8 cellular contexts compared by ENCODE assay signal in the genomic region with DNA sequence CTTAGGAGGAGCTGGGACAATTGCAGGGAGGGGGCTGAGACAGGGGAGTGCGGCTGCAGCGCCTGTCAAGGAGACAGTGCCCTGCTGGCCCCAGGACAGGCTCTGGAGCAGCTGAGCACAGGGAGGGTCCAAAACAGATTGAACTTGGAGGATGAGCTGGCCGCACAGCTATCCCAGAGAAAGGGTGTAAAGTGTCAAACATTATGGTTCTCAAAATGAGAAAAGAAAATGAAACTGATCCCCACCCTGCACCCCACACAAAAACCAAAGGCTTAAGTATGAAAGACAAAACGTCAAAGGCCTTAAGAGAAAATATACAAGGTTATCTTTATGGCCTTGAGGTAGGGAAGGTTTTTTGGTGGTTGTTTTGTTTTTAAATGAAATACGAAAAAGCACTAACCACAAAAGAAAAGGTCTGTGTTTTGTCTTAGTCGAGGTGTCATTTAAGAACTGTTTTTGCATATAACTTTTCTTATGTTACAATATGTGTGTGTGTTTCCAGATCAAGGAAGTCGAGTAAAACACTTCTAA.
A peak's percentile ranks its signal among the peaks of the same experiment; 100 is the strongest.
DNase-seq lines count a peak whose midpoint lies in the region; ATAC-seq, FAIRE-seq and TF ChIP-seq lines count a peak whose summit lies in the region.

No MANE protein-coding gene starts in this region.

- FAIRE-seq in colon (lab: Jason Lieb, UNC): peak; percentile 24

- DNase-seq in stimulated activated CD4-positive, alpha-beta T cell treated with anti-CD3 and anti-CD28 coated beads, Interleukin-4, amount 100 ng/mL, for 24 hours: peak; percentile 57
- DNase-seq in stimulated activated CD4-positive, alpha-beta T cell treated with anti-CD3 and anti-CD28 coated beads, Interleukin-4, amount 100 ng/mL, for 4 hours: no peak
- DNase-seq in gastrocnemius medialis (peak in 1 of 2 donors; percentile 37), NOMO-1 treated with dmso at 0.1 percent for 144 hours (lab: John Stamatoyannopoulos, UW; ENCODE audit: unreplicated experiment) (no peak), midbrain (lab: John Stamatoyannopoulos, UW) (no peak), progenitor cell of endocrine pancreas (ENCODE audit: low spot score, unreplicated experiment) (no peak)

- peak overlapping the region in 1 of 4 donors; percentile 2 for H3K4me3 ChIP-seq in gastrocnemius medialis

- no peaks in the 10 kb centered on the region for H3K27me3 Mint-ChIP-seq in progenitor cell of endocrine pancreas

- no peaks in the 10 kb centered on the region for H3K27me3 ChIP-seq in gastrocnemius medialis

- TF ChIP-seq CTCF in gastrocnemius medialis (IDR thresholded peaks at IDR 0.05 in 4 of 5, conservative IDR thresholded peaks at IDR 0.05 in 1 of 5): no peak
- no peak for TF ChIP-seq CTCF in progenitor cell of endocrine pancreas (IDR thresholded peaks at IDR 0.05; ENCODE audit: unreplicated experiment)

- H3K27ac ChIP-seq in gastrocnemius medialis: peak overlapping the region; percentile 94 to 99 (median 98)

- peaks cover 97 to 100% of the 10 kb centered on the region in 2 donors for H3K4me1 ChIP-seq in gastrocnemius medialis

- H3K9me3 ChIP-seq in gastrocnemius medialis: no peaks in the 10 kb centered on the region

- H3K9me3 Mint-ChIP-seq in progenitor cell of endocrine pancreas (ENCODE audit: low read depth): no peaks in the 10 kb centered on the region

- H3K36me3 ChIP-seq in gastrocnemius medialis: no peaks in the 10 kb centered on the region

- H3K27ac Mint-ChIP-seq in progenitor cell of endocrine pancreas: no peak overlapping the region

- in situ Hi-C loops in gastrocnemius medialis (cut with MboI; ENCODE audit: low sequenced_read_pairs in 4 of 4): no loop called here

- no peaks in the 10 kb centered on the region for H3K36me3 Mint-ChIP-seq in progenitor cell of endocrine pancreas (ENCODE audit: insufficient read depth)

- no peak for TF ChIP-seq POLR2A in gastrocnemius medialis (IDR thresholded peaks at IDR 0.05)

- H3K4me1 Mint-ChIP-seq in progenitor cell of endocrine pancreas (ENCODE audit: low read depth): peaks cover 47% of the 10 kb centered on the region

- intact Hi-C loops in gastrocnemius medialis (cut with DNase I; ENCODE audit: low total_unique reads): no loop called here

- peak; percentile 51 for ATAC-seq in HG03520 (IDR thresholded peaks at IDR 0.05; ENCODE audit: unreplicated experiment)
- ATAC-seq in gastrocnemius medialis: no peak

- no peak overlapping the region for H3K4me3 Mint-ChIP-seq in progenitor cell of endocrine pancreas (ENCODE audit: low read depth)
